9 cellular contexts compared by ENCODE assay signal in the genomic region with DNA sequence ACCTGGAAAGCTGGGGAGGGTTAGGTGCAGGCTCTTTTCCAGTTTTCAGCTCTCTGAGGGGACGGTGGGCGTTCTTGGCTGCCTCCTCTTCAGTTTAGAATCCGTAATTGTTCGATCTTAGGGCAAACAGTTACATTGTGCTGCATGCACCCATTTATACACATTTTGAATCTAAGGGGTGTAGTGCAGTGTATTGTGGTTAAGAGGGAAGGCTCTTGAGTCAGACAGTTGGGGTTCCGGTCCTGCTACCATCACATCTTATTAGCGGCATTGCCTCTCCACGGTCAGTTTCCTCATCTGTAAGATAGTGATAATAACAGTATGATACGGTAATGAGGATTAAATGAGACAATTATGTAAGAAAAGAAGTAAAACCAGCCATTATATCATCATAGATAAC. TPM values are rescaled to one million over a fixed set of nuclear protein-coding genes. Genes with fewer than 3 reads are reported as not detected.
A peak's percentile ranks its signal among the peaks of the same experiment; 100 is the strongest.
DNase-seq lines count a peak whose midpoint lies in the region; ATAC-seq and TF ChIP-seq lines count a peak whose summit lies in the region.
"Had no signal": no experiment of that assay in that cellular context is flagged by ENCODE, and none has a peak within 500 bp of the region (broad histone marks: within the 10 kb centered on the region; RNA-seq: fewer than 3 reads in every experiment).

No MANE protein-coding gene starts in this region.

- peak overlapping the region; percentile 79 for H3K27ac Mint-ChIP-seq in CD4-positive, alpha-beta T cell
- peak overlapping the region; percentile 87 to 98 (median 89) for H3K27ac Mint-ChIP-seq in nephron

- H3K27me3 ChIP-seq in CD4-positive, alpha-beta T cell (ENCODE audit: control insufficient read depth, insufficient read depth, low read length): no peaks in the 10 kb centered on the region
- no peaks in the 10 kb centered on the region for H3K27me3 ChIP-seq in MG63
- H3K27me3 ChIP-seq in colonic mucosa: no peaks in the 10 kb centered on the region

- intact Hi-C loops in CD4-positive, alpha-beta T cell (cut with DNase I, micrococcal nuclease): loop anchor here in 1 of 2 experiments (5.0 to 10.0 kb wide), 3 partner anchors 117 to 802 kb away; a partner anchor contains a TSS
- intact Hi-C loops in colonic mucosa (cut with DNase I): no loop called here

- ATAC-seq in CD4-positive, alpha-beta T cell (ENCODE audit: poor library complexity): no peak
- ATAC-seq in GM18502 (IDR thresholded peaks at IDR 0.05; ENCODE audit: poor library complexity, unreplicated experiment): no peak
- ATAC-seq in HG02884 (IDR thresholded peaks at IDR 0.05; ENCODE audit: unreplicated experiment): no peak

- peaks cover 44% of the 10 kb centered on the region for H3K4me1 Mint-ChIP-seq in CD4-positive, alpha-beta T cell (ENCODE audit: low read depth)
- peaks cover 34% of the 10 kb centered on the region for H3K4me1 Mint-ChIP-seq in nephron

- no peaks in the 10 kb centered on the region for H3K9me3 Mint-ChIP-seq in CD4-positive, alpha-beta T cell
- no peaks in the 10 kb centered on the region for H3K9me3 Mint-ChIP-seq in nephron

- H3K27ac ChIP-seq in CD4-positive, alpha-beta T cell (ENCODE audit: low read depth, low read length): no peak overlapping the region
- H3K27ac ChIP-seq in colonic mucosa: no peak overlapping the region

- H3K4me3 ChIP-seq in MG63 (peak overlapping the region; percentile 71), colonic mucosa (peak overlapping the region; percentile 79)

- no peak for DNase-seq in CD4-positive, alpha-beta T cell
- DNase-seq in MG63 (no peak), colonic mucosa (no peak), germinal center (ENCODE audit: low spot score) (no peak), GM03348 (ENCODE audit: low spot score) (no peak)

- H3K36me3 ChIP-seq in MG63 (peaks cover 37% of the 10 kb centered on the region), colonic mucosa (no peaks in the 10 kb centered on the region)

- H3K36me3 Mint-ChIP-seq in CD4-positive, alpha-beta T cell (ENCODE audit: low read depth): peaks cover 49% of the 10 kb centered on the region
- H3K36me3 Mint-ChIP-seq in nephron (ENCODE audit: low read depth): peaks cover 38% of the 10 kb centered on the region

- CTCF ChIA-PET in CD4-positive, alpha-beta T cell (lab: Charles Lee): interaction anchor here (1.2 to 2.5 kb wide), 5 partner anchors 7 to 173 kb away, joined by 3 to 15 read pairs (median 6); no protein-coding TSS in a partner anchor

- H3K27me3 Mint-ChIP-seq in CD4-positive, alpha-beta T cell: no peaks in the 10 kb centered on the region
- H3K27me3 Mint-ChIP-seq in nephron (ENCODE audit: low read depth): no peaks in the 10 kb centered on the region

- H3K9ac ChIP-seq in colonic mucosa (ENCODE audit: low read depth in 2 of 2, low read length in 2 of 2): peak overlapping the region; percentile 67 to 82

- TF ChIP-seq CTCF in CD4-positive, alpha-beta T cell (IDR thresholded peaks at IDR 0.05): no peak
- TF ChIP-seq CTCF in colonic mucosa (IDR thresholded peaks at IDR 0.05) (no peak), nephron (IDR thresholded peaks at IDR 0.05; ENCODE audit: unreplicated experiment in 3 of 3) (no peak)

- H3K4me1 ChIP-seq in colonic mucosa: peaks cover 6% of the 10 kb centered on the region

- POLR2A ChIA-PET in CD4-positive, alpha-beta T cell (lab: Charles Lee): interaction anchor here (1.0 to 2.3 kb wide), 4 partner anchors 10 to 566 kb away, joined by 4 to 19 read pairs (median 12); no protein-coding TSS in a partner anchor

- H3K4me3 Mint-ChIP-seq in CD4-positive, alpha-beta T cell: peak overlapping the region; percentile 95
- H3K4me3 Mint-ChIP-seq in nephron: peak overlapping the region; percentile 93 to 94 (median 94)

- no peaks in the 10 kb centered on the region for H3K9me3 ChIP-seq in CD4-positive, alpha-beta T cell (ENCODE audit: control insufficient read depth, low read length)
- H3K9me3 ChIP-seq in MG63: no peaks in the 10 kb centered on the region
- H3K9me3 ChIP-seq in colonic mucosa: no peaks in the 10 kb centered on the region

RNA-seq across cellular contexts. Expression of a gene that starts 0.6 kb away (rescaled TPM):
- total RNA-seq in CD4-positive, alpha-beta T cell: 10 to 100 TPM; 49.2 to 50.2 TPM
- 31.4 and 46.4 TPM in 2 replicates for total RNA-seq in MG63 (2014; rRNA removed; shearing (Covaris generic); ENCODE audit: low replicate concordance)
- total RNA-seq in colonic mucosa: 10 to 100 TPM; 13.6 to 34.2 TPM

RNA-seq across cellular contexts. Expression of a gene that starts 29.8 kb away (rescaled TPM):
- total RNA-seq in CD4-positive, alpha-beta T cell: under 1 TPM in 1 of 2 experiments, not detected in 1; 0.14 TPM
- not detected in 2 replicates for total RNA-seq in MG63 (2014; rRNA removed; shearing (Covaris generic); ENCODE audit: low replicate concordance)
- total RNA-seq in colonic mucosa: not detected
- total RNA-seq: glomerular endothelial cell had no signal
